8 cellular contexts compared by ENCODE assay signal in genomic region chr7:98021588-98022351, GRCh38. TPM values are rescaled to one million over a fixed set of nuclear protein-coding genes. Genes with fewer than 3 reads are reported as not detected.
DNase-seq lines count a peak whose midpoint lies in the region; ATAC-seq and TF ChIP-seq lines count a peak whose summit lies in the region.

No MANE protein-coding gene starts in this region.

- POLR2A ChIA-PET in CD8-positive, alpha-beta T cell (lab: Charles Lee), result no interaction called here
- POLR2A ChIA-PET in Panc1 (lab: Charles Lee), result no interaction called here

- no peaks in the 10 kb centered on the region for H3K9me3 Mint-ChIP-seq in CD8-positive, alpha-beta T cell
- no peaks in the 10 kb centered on the region for H3K9me3 Mint-ChIP-seq in activated T-cell treated with anti-CD3 and anti-CD28 coated beads, Interleukin-2, amount 50 U/mL, for 24 hours
- H3K9me3 Mint-ChIP-seq in nephron, result no peaks in the 10 kb centered on the region

- H3K27me3 Mint-ChIP-seq in CD8-positive, alpha-beta T cell (ENCODE audit: low read depth), result peaks cover 15% of the 10 kb centered on the region
- peaks cover 7% of the 10 kb centered on the region for H3K27me3 Mint-ChIP-seq in activated T-cell treated with anti-CD3 and anti-CD28 coated beads, Interleukin-2, amount 50 U/mL, for 24 hours
- H3K27me3 Mint-ChIP-seq in nephron (ENCODE audit: low read depth), result peaks cover 14% of the 10 kb centered on the region

- CTCF ChIA-PET in CD8-positive, alpha-beta T cell (lab: Charles Lee), result interaction anchor here (0.5 to 8.3 kb wide), 30 partner anchors 9 to 824 kb away, joined by 3 to 187 read pairs (median 3); partner anchors contain the start of gene BAIAP2L1
- CTCF ChIA-PET in Panc1 (lab: Charles Lee), result interaction anchor here (1.0 to 6.5 kb wide), 5 partner anchors 9 to 145 kb away, joined by 3 to 108 read pairs (median 7); no protein-coding TSS in a partner anchor

- H3K4me2 ChIP-seq in KMS-11, result peak overlapping the region; percentile 13; the same call in 1 of the 2 replicates

- no peaks in the 10 kb centered on the region for H3K9me3 ChIP-seq in CD8-positive, alpha-beta T cell (ENCODE audit: low read length)
- no peaks in the 10 kb centered on the region for H3K9me3 ChIP-seq in Panc1 (ENCODE audit: control insufficient read depth, insufficient read depth, low read depth, low read length)

- H3K27ac Mint-ChIP-seq in CD8-positive, alpha-beta T cell, result no peak overlapping the region
- no peak overlapping the region for H3K27ac Mint-ChIP-seq in activated T-cell treated with anti-CD3 and anti-CD28 coated beads, Interleukin-2, amount 50 U/mL, for 24 hours
- H3K27ac Mint-ChIP-seq in nephron, result no peak overlapping the region

- no peak overlapping the region for H3K9ac ChIP-seq in KMS-11

- no peaks in the 10 kb centered on the region for H3K36me3 ChIP-seq in CD8-positive, alpha-beta T cell (ENCODE audit: insufficient read depth, low read length)
- no peaks in the 10 kb centered on the region for H3K36me3 ChIP-seq in KMS-11 (ENCODE audit: insufficient read depth)
- H3K36me3 ChIP-seq in Panc1 (ENCODE audit: control insufficient read depth, insufficient read depth, low read length), result no peaks in the 10 kb centered on the region

- H3K4me1 Mint-ChIP-seq in CD8-positive, alpha-beta T cell (ENCODE audit: low read depth), result peaks cover 3% of the 10 kb centered on the region
- H3K4me1 Mint-ChIP-seq in activated T-cell treated with anti-CD3 and anti-CD28 coated beads, Interleukin-2, amount 50 U/mL, for 24 hours (ENCODE audit: low read depth), result peaks cover 3% of the 10 kb centered on the region
- no peaks in the 10 kb centered on the region for H3K4me1 Mint-ChIP-seq in nephron

- TF ChIP-seq CTCF in CD8-positive, alpha-beta T cell (IDR thresholded peaks at IDR 0.05), result peak; percentile 87
- TF ChIP-seq CTCF in KMS-11 (conservative IDR thresholded peaks at IDR 0.05; ENCODE audit: low read depth, low read length) (peak; percentile 95), Panc1 (IDR thresholded peaks at IDR 0.05) (peak; percentile 97), nephron (IDR thresholded peaks at IDR 0.05; ENCODE audit: unreplicated experiment in 3 of 3) (peak; percentile 87 to 90 (median 90))

- H3K4me3 ChIP-seq in CD8-positive, alpha-beta T cell (ENCODE audit: low read depth, low read length), result no peak overlapping the region
- no peak overlapping the region for H3K4me3 ChIP-seq in KMS-11 (IDR thresholded peaks at IDR 0.05; ENCODE audit: insufficient read depth, low read depth, low read length)
- no peak overlapping the region for H3K4me3 ChIP-seq in Panc1 (ENCODE audit: low read depth in 2 of 2, low read length in 2 of 2)

- ATAC-seq in CD8-positive, alpha-beta T cell, result peak; percentile 75
- peak; percentile 84 for ATAC-seq in GM21423 (IDR thresholded peaks at IDR 0.05; ENCODE audit: unreplicated experiment)
- peak; percentile 95 for ATAC-seq in Panc1

- H3K27ac ChIP-seq in CD8-positive, alpha-beta T cell (ENCODE audit: low read depth, low read length), result no peak overlapping the region
- H3K27ac ChIP-seq in KMS-11 (no peak overlapping the region), Panc1 (ENCODE audit: low read length) (no peak overlapping the region)

- intact Hi-C loops in CD8-positive, alpha-beta T cell (cut with DNase I, micrococcal nuclease), result loop anchor here (1.0 to 10.0 kb wide), 9 partner anchors 86 to 821 kb away; partner anchors contain the start of genes BAIAP2L1 (in 2 of the 2) and LMTK2 (in 1 of the 2)
- intact Hi-C loops in Panc1 (cut with micrococcal nuclease; ENCODE audit: unreplicated experiment), result loop anchor here (1.0 to 10.0 kb wide), 3 partner anchors 83 to 213 kb away; partner anchors contain the start of gene LMTK2

- in situ Hi-C loops in Panc1 (cut with HindIII; ENCODE audit: low pct_unique_long_range_greater_than_20kb, low sequenced_read_pairs), result no loop called here

- BruUV-seq in Panc1 (replicated peaks; lab: Mats Ljungman, UMichigan), result no TSS peak

- no peaks in the 10 kb centered on the region; the same call in 1 of the 2 replicates for H4K20me1 ChIP-seq in KMS-11 (ENCODE audit: insufficient read depth)

- no peaks in the 10 kb centered on the region for H3K27me3 ChIP-seq in CD8-positive, alpha-beta T cell (ENCODE audit: insufficient read depth, low read length)
- H3K27me3 ChIP-seq in KMS-11 (ENCODE audit: insufficient read depth, low read depth) (no peaks in the 10 kb centered on the region), Panc1 (ENCODE audit: control insufficient read depth, insufficient read depth, low read length) (no peaks in the 10 kb centered on the region)

- no peaks in the 10 kb centered on the region for H3K36me3 Mint-ChIP-seq in CD8-positive, alpha-beta T cell
- H3K36me3 Mint-ChIP-seq in activated T-cell treated with anti-CD3 and anti-CD28 coated beads, Interleukin-2, amount 50 U/mL, for 24 hours (ENCODE audit: low read depth), result no peaks in the 10 kb centered on the region
- H3K36me3 Mint-ChIP-seq in nephron (ENCODE audit: low read depth), result no peaks in the 10 kb centered on the region

- peak; percentile 63 to 88 (median 75) for DNase-seq in CD8-positive, alpha-beta T cell
- peak; percentile 38 for DNase-seq in Panc1 (ENCODE audit: low read depth, low spot score)
- DNase-seq in activated T-cell treated with anti-CD3 and anti-CD28 coated beads, Interleukin-2, amount 50 U/mL, for 24 hours, result peak; percentile 88
- peak; percentile 31 for DNase-seq in fibroblast of gingiva (ENCODE audit: low read depth)
- DNase-seq in stimulated activated naive CD4-positive, alpha-beta T cell treated with Interleukin-2 at 50 U/mL for 16 hours (lab: John Stamatoyannopoulos, UW), result peak; percentile 67

- peak overlapping the region; percentile 17; the same call in 1 of the 2 replicates for H2AFZ ChIP-seq in KMS-11 (ENCODE audit: low read depth)

- no peak overlapping the region for H3K4me3 Mint-ChIP-seq in CD8-positive, alpha-beta T cell
- H3K4me3 Mint-ChIP-seq in activated T-cell treated with anti-CD3 and anti-CD28 coated beads, Interleukin-2, amount 50 U/mL, for 24 hours, result no peak overlapping the region
- no peak overlapping the region for H3K4me3 Mint-ChIP-seq in nephron

- H3K4me1 ChIP-seq in CD8-positive, alpha-beta T cell (ENCODE audit: insufficient read depth, low read length), result no peaks in the 10 kb centered on the region
- H3K4me1 ChIP-seq in KMS-11 (ENCODE audit: low read depth, poor library complexity, severe bottlenecking) (peaks cover 9% of the 10 kb centered on the region), Panc1 (ENCODE audit: control insufficient read depth, insufficient read depth, low read length) (peaks cover 6% of the 10 kb centered on the region; the same call in 1 of the 2 replicates)

- H3K79me2 ChIP-seq in KMS-11 (ENCODE audit: insufficient read depth, low read depth), result no peaks in the 10 kb centered on the region

RNA-seq across cellular contexts. Expression of gene OCM2, which starts 31.8 kb away (rescaled TPM):
- not detected for total RNA-seq in CD8-positive, alpha-beta T cell
- not detected for total RNA-seq in Panc1 (2021; ENCODE audit: unreplicated experiment)
- polyA plus RNA-seq in Panc1 (2012; ENCODE audit: insufficient read length), result not detected

Comparison
In these comparisons a context has a peak if more than half of its experiments do, and no peak if none do; other contexts are left out.
1. DNase-seq: peak in every context shown above with its lines; median percentile 88 in activated T-cell treated with anti-CD3 and anti-CD28 coated beads, Interleukin-2, amount 50 U/mL, for 24 hours; 75 in CD8-positive, alpha-beta T cell; 67 in stimulated activated naive CD4-positive, alpha-beta T cell treated with Interleukin-2 at 50 U/mL for 16 hours; 38 in Panc1; 31 in fibroblast of gingiva.